Comparison of ENCODE assay signal across 8 cellular contexts in the genomic region with DNA sequence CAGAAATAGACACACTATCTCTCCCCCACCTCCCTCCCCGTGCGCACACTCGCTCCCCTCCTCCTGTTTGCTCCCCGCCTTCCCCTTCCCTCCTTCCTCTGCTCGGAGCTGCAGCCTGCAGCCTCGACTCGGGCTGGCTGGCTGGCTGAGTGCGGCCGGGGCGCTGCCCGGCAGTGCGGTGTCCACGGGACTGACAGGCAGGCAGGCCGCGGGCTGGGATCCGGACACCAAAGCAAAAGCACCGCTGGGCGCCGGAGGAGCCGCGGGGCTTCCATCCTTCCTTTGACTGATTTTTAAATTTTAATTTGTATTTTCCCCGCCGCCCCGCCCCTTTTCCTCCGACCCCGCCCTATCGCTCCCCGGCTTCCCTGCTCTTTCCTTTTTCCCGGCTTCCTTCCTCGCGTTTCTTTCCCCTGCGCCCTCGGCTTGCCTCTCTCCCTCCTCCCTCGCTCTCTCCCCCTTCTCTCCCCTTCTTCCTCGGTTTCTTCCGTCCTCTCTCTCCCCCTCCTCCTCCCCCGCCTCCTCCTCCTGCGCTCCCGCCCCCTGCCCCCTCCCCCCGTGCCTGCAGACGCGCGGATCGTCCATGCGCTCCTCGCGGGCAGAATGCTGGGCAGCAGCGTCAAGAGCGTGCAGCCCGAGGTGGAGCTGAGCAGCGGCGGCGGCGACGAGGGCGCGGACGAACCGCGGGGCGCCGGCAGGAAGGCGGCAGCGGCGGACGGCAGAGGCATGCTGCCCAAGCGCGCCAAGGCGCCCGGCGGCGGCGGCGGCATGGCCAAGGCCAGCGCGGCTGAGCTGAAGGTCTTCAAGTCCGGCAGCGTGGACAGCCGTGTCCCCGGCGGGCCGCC.
DNase-seq lines count a peak whose midpoint lies in the region; ATAC-seq, FAIRE-seq and TF ChIP-seq lines count a peak whose summit lies in the region.

No MANE protein-coding gene starts in this region.

- no peaks in the 10 kb centered on the region for H3K9me2 ChIP-seq in PC-3 (replicated peaks; ENCODE audit: low read length)

- H3K4me1 ChIP-seq in PC-3 (ENCODE audit: insufficient read depth, low read length): peaks cover 17% of the 10 kb centered on the region; the same call in 1 of the 2 replicates
- peaks cover 18% of the 10 kb centered on the region for H3K4me1 ChIP-seq in mucosa of descending colon (ENCODE audit: low read depth)

- H3F3A ChIP-seq in PC-3 (ENCODE audit: low read length, unreplicated experiment): no peaks in the 10 kb centered on the region

- no peaks in the 10 kb centered on the region for H3K27me3 ChIP-seq in PC-3 (ENCODE audit: low read length)

- no peak for FAIRE-seq in GM12892 (lab: Jason Lieb, UNC)

- H3K27me3 Mint-ChIP-seq in activated naive CD4-positive, alpha-beta T cell treated with anti-CD3 and anti-CD28 coated beads for 36 hours (ENCODE audit: low read depth): peaks cover 31% of the 10 kb centered on the region
- peaks cover 12% of the 10 kb centered on the region for H3K27me3 Mint-ChIP-seq in endothelial cell (ENCODE audit: unreplicated experiment)

- H3K79me2 ChIP-seq in PC-3 (ENCODE audit: low read length): no peaks in the 10 kb centered on the region

- H3K4me2 ChIP-seq in PC-3 (ENCODE audit: low read length): peak overlapping the region; percentile 90

- no peak overlapping the region for H3K27ac ChIP-seq in PC-3 (ENCODE audit: low read length)

- POLR2A ChIA-PET in PC-3 (lab: Charles Lee; ENCODE audit: unreplicated experiment): interaction anchor here (0.6 kb wide), 1 partner anchor 261 kb away, joined by 3 read pairs; no protein-coding TSS in a partner anchor

- H3K9me3 ChIP-seq in PC-3 (ENCODE audit: low read length) (no peaks in the 10 kb centered on the region), mucosa of descending colon (no peaks in the 10 kb centered on the region)

- DNase-seq in activated naive CD4-positive, alpha-beta T cell treated with anti-CD3 and anti-CD28 coated beads for 36 hours: peak; percentile 11
- no peak for DNase-seq in activated naive CD4-positive, alpha-beta T cell treated with Interleukin-2 at 50 U/mL for 16 hours
- DNase-seq in PC-3 (peak; percentile 27), endothelial cell (ENCODE audit: low spot score) (peak; percentile 57), mucosa of descending colon (peak; percentile 53 to 69 (median 64)), middle frontal gyrus (ENCODE audit: extremely low spot score, low spot score) (no peak), GM12892 (ENCODE audit: insufficient read length) (no peak)

- no peak overlapping the region for H3K27ac Mint-ChIP-seq in activated naive CD4-positive, alpha-beta T cell treated with anti-CD3 and anti-CD28 coated beads for 36 hours
- H3K27ac Mint-ChIP-seq in endothelial cell (ENCODE audit: unreplicated experiment): no peak overlapping the region

- H3K4me3 ChIP-seq in PC-3 (ENCODE audit: low read length) (peak overlapping the region; percentile 71), mucosa of descending colon (peak overlapping the region; percentile 7)

- no peaks in the 10 kb centered on the region for H3K36me3 ChIP-seq in PC-3 (ENCODE audit: low read depth, low read length)
- no peaks in the 10 kb centered on the region for H3K36me3 ChIP-seq in mucosa of descending colon (ENCODE audit: low read depth)

- peak overlapping the region; percentile 79 for H2AFZ ChIP-seq in PC-3 (ENCODE audit: low read length)

- TF ChIP-seq POLR2A in GM12892 (IDR thresholded peaks at IDR 0.05; ENCODE audit: low read depth, low read length): no peak

- H4K20me1 ChIP-seq in PC-3 (ENCODE audit: low read length): no peaks in the 10 kb centered on the region

- H3K4me1 Mint-ChIP-seq in activated naive CD4-positive, alpha-beta T cell treated with anti-CD3 and anti-CD28 coated beads for 36 hours (ENCODE audit: low read depth): peaks cover 4% of the 10 kb centered on the region
- H3K4me1 Mint-ChIP-seq in endothelial cell (ENCODE audit: unreplicated experiment): peaks cover 48% of the 10 kb centered on the region

- intact Hi-C loops in activated naive CD4-positive, alpha-beta T cell treated with anti-CD3 and anti-CD28 coated beads for 36 hours (cut with micrococcal nuclease): no loop called here
- intact Hi-C loops in PC-3 (cut with micrococcal nuclease): no loop called here
- intact Hi-C loops in mucosa of descending colon (cut with DNase I, micrococcal nuclease): no loop called here

- CTCF ChIA-PET in activated naive CD4-positive, alpha-beta T cell treated with anti-CD3 and anti-CD28 coated beads for 36 hours (lab: Charles Lee): interaction anchor here (0.7 kb wide), 2 partner anchors 43 to 1010 kb away, joined by 3 read pairs; no protein-coding TSS in a partner anchor
- CTCF ChIA-PET in PC-3 (lab: Charles Lee): no interaction called here

- no peak overlapping the region for H3K9ac ChIP-seq in PC-3 (ENCODE audit: low read length)

- H3K4me3 Mint-ChIP-seq in activated naive CD4-positive, alpha-beta T cell treated with anti-CD3 and anti-CD28 coated beads for 36 hours: peak overlapping the region; percentile 41
- peak overlapping the region; percentile 84 for H3K4me3 Mint-ChIP-seq in endothelial cell (ENCODE audit: unreplicated experiment)

- TF ChIP-seq CTCF in PC-3 (conservative IDR thresholded peaks at IDR 0.05; ENCODE audit: low read depth, low read length): no peak
- no peak for TF ChIP-seq CTCF in endothelial cell (IDR thresholded peaks at IDR 0.05; ENCODE audit: unreplicated experiment)
- no peak for TF ChIP-seq CTCF in mucosa of descending colon (IDR thresholded peaks at IDR 0.05)

- ATAC-seq in PC-3: peak; percentile 65
- peak; percentile 41 for ATAC-seq in mucosa of descending colon
- ATAC-seq in HG03108 (IDR thresholded peaks at IDR 0.05; ENCODE audit: unreplicated experiment): no peak

- H3K9me3 Mint-ChIP-seq in activated naive CD4-positive, alpha-beta T cell treated with anti-CD3 and anti-CD28 coated beads for 36 hours: no peaks in the 10 kb centered on the region
- H3K9me3 Mint-ChIP-seq in endothelial cell (ENCODE audit: unreplicated experiment): no peaks in the 10 kb centered on the region

- H3K36me3 Mint-ChIP-seq in activated naive CD4-positive, alpha-beta T cell treated with anti-CD3 and anti-CD28 coated beads for 36 hours (ENCODE audit: low read depth): no peaks in the 10 kb centered on the region
- peaks cover 19% of the 10 kb centered on the region for H3K36me3 Mint-ChIP-seq in endothelial cell (ENCODE audit: low read depth, unreplicated experiment)

- BruUV-seq in PC-3 (replicated peaks; lab: Mats Ljungman, UMichigan): no TSS peak

Comparison
In these comparisons a context has a peak if more than half of its experiments do, and no peak if none do; other contexts are left out.
1. DNase-seq: peak in activated naive CD4-positive, alpha-beta T cell treated with anti-CD3 and anti-CD28 coated beads for 36 hours (single experiment), PC-3 (single experiment), endothelial cell (single experiment) and mucosa of descending colon (3 of 3); none in activated naive CD4-positive, alpha-beta T cell treated with Interleukin-2 at 50 U/mL for 16 hours (single experiment), middle frontal gyrus (single experiment) and GM12892 (single experiment).